In the genomic region with DNA sequence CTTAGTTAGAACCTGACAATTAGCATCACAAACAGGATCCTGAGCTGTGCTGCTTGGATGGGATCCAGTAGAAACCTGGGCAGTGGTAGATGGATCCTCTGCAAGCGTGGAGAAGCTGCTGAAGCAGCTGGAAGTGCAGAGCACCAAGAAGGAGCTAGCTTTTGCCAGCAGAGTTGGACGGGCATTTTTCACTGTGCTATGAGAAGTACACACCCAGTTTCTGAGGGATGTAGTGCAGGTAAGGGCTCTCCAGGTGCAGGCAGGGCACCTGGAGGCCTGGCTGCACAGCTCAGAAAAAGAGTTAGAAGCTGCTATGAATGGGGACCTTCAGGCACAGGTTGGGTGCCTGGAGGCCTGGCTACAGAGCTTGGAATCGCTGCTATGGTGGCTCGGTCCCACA, we compare ENCODE assay signal across 30 cellular contexts.
"Had no signal": no experiment of that assay in that cellular context is flagged by ENCODE, and none has a peak within 500 bp of the region (broad histone marks: within the 10 kb centered on the region; RNA-seq: fewer than 3 reads in every experiment).

No MANE protein-coding gene starts in this region.

- H3K27me3 ChIP-seq: brain microvascular endothelial cell, dorsolateral prefrontal cortex, heart left ventricle had no signal

- H3K4me1 Mint-ChIP-seq: activated CD4-positive, alpha-beta T cell treated with anti-CD3 and anti-CD28 coated beads, Interleukin-2, amount 10 ng/mL, durations not matched to agents 7 days and 5 days; activated T-helper 17 cell treated with anti-CD3 and anti-CD28 coated beads, Interleukin-2, amount 50 U/mL, for 72 hours; endodermal cell; T-helper 17 cell had no signal

- H3K27ac Mint-ChIP-seq: activated CD4-positive, alpha-beta T cell treated with anti-CD3 and anti-CD28 coated beads, Interleukin-2, amount 10 ng/mL, durations not matched to agents 7 days and 5 days; activated CD8-positive, alpha-beta T cell treated with anti-CD3 and anti-CD28 coated beads for 36 hours; activated naive CD8-positive, alpha-beta T cell; activated T-helper 17 cell treated with anti-CD3 and anti-CD28 coated beads, Interleukin-2, amount 50 U/mL, for 72 hours; dendritic cell treated with granulocyte-macrophage colony-stimulating factor and Interleukin-4, amounts not matched to agents 40 ng/mL and 50 ng/mL, for 4 days; endodermal cell; T-helper 17 cell; T-helper 2 cell treated with Interferon-gamma antibody and Interleukin-4, amounts not matched to agents 5 μg/mL and 100 μg/mL, for 36 hours had no signal

- H3K27ac ChIP-seq: brain microvascular endothelial cell, dorsolateral prefrontal cortex had no signal

- H3K4me1 ChIP-seq: heart left ventricle had no signal

- H3K9me3 ChIP-seq: heart left ventricle had no signal

- FAIRE-seq: astrocyte, colon, frontal cortex had no signal

- H3K4me3 Mint-ChIP-seq: activated CD4-positive, alpha-beta T cell treated with anti-CD3 and anti-CD28 coated beads, Interleukin-2, amount 10 ng/mL, durations not matched to agents 7 days and 5 days; activated CD8-positive, alpha-beta T cell treated with anti-CD3 and anti-CD28 coated beads for 36 hours; activated naive CD8-positive, alpha-beta T cell; activated T-cell treated with anti-CD3 and anti-CD28 coated beads, Interleukin-2, amount 50 U/mL, for 4 hours; activated T-helper 17 cell treated with anti-CD3 and anti-CD28 coated beads, Interleukin-2, amount 50 U/mL, for 72 hours; dendritic cell treated with granulocyte-macrophage colony-stimulating factor and Interleukin-4, amounts not matched to agents 40 ng/mL and 50 ng/mL, for 4 days; endodermal cell; T-helper 17 cell; T-helper 2 cell treated with Interferon-gamma antibody and Interleukin-4, amounts not matched to agents 5 μg/mL and 100 μg/mL, for 36 hours had no signal

- H3K36me3 Mint-ChIP-seq: activated naive CD8-positive, alpha-beta T cell had no signal

- DNase-seq: activated CD4-positive, alpha-beta T cell treated with anti-CD3 and anti-CD28 coated beads for 1 hour; activated CD4-positive, alpha-beta T cell treated with anti-CD3 and anti-CD28 coated beads for 4 hours; activated CD4-positive, alpha-beta T cell treated with anti-CD3 and anti-CD28 coated beads, Interleukin-2, amount 10 ng/mL, durations not matched to agents 7 days and 5 days; activated CD4-positive, alpha-beta T cell treated with anti-CD3 and anti-CD28 coated beads, Interleukin-2, amount 50 U/mL, for 4 hours; activated CD8-positive, alpha-beta memory T cell treated with anti-CD3 and anti-CD28 coated beads for 24 hours; activated effector memory CD4-positive, alpha-beta T cell treated with Interleukin-2 at 50 U/mL for 16 hours; activated gamma-delta T cell treated with Interleukin-2 at 50 U/mL for 16 hours; activated naive CD4-positive, alpha-beta T cell treated with anti-CD3 and anti-CD28 coated beads, Interleukin-2, amount 50 U/mL, for 16 hours; activated naive CD4-positive, alpha-beta T cell treated with Interleukin-2 at 50 U/mL for 16 hours; activated T-cell treated with anti-CD3 and anti-CD28 coated beads, Interleukin-2, amount 50 U/mL, for 4 hours; amniotic stem cell; caudate nucleus; dorsolateral prefrontal cortex; effector memory CD4-positive, alpha-beta T cell; endodermal cell; foreskin fibroblast; glutamatergic neuron; T-helper 1 cell; T-helper 17 cell; T1000 had no signal

- H3K4me3 ChIP-seq: dorsolateral prefrontal cortex, heart left ventricle had no signal

- H3K27me3 Mint-ChIP-seq: activated CD4-positive, alpha-beta T cell treated with anti-CD3 and anti-CD28 coated beads, Interleukin-2, amount 10 ng/mL, durations not matched to agents 7 days and 5 days; activated CD8-positive, alpha-beta T cell treated with anti-CD3 and anti-CD28 coated beads for 36 hours; activated naive CD8-positive, alpha-beta T cell; activated T-helper 17 cell treated with anti-CD3 and anti-CD28 coated beads, Interleukin-2, amount 50 U/mL, for 72 hours; dendritic cell treated with granulocyte-macrophage colony-stimulating factor and Interleukin-4, amounts not matched to agents 40 ng/mL and 50 ng/mL, for 4 days; T-helper 17 cell had no signal

- ATAC-seq: activated CD8-positive, alpha-beta T cell treated with anti-CD3 and anti-CD28 coated beads for 36 hours; activated T-cell treated with anti-CD3 and anti-CD28 coated beads, Interleukin-2, amount 50 U/mL, for 4 hours; activated T-helper 17 cell treated with anti-CD3 and anti-CD28 coated beads, Interleukin-2, amount 50 U/mL, for 72 hours; T-helper 17 cell had no signal

- H3K36me3 ChIP-seq: brain microvascular endothelial cell, heart left ventricle had no signal
